Comparison of ENCODE assay signal across 24 cellular contexts in the genomic region with DNA sequence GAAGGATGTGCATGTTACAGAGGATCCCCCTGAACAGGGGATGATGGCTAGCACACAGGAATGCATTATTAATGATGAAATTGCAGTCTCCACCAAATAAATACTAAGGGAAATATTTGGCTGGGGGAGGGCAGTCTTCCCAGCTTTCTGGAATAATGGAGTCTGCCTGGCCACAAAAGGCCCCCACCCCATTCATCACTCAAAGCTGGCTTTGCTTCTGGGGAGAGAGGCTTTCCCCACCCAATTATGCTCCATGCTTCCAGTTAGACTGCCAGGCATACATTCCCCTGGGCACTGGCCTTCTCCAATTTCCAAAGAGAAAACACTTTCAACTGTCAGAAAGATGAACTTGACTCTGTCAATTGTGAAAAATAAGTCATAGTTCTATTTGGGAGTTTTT.
"Had no signal": no experiment of that assay in that cellular context is flagged by ENCODE, and none has a peak within 500 bp of the region (broad histone marks: within the 10 kb centered on the region; RNA-seq: fewer than 3 reads in every experiment).

No MANE protein-coding gene starts in this region.

- H3K4me1 Mint-ChIP-seq: naive B cell had no signal

- H3K4me3 Mint-ChIP-seq: activated naive CD8-positive, alpha-beta T cell; activated T-cell treated with anti-CD3 and anti-CD28 coated beads, Interleukin-2, amount 50 U/mL, for 72 hours; naive B cell; nephron progenitor cell had no signal

- H3K36me3 Mint-ChIP-seq: activated naive CD8-positive, alpha-beta T cell; naive B cell had no signal

- ATAC-seq: activated T-cell treated with anti-CD3 and anti-CD28 coated beads, Interleukin-2, amount 50 U/mL, for 72 hours; body of pancreas; gastroesophageal sphincter; sciatic nerve; upper lobe of right lung had no signal

- H3K9me3 Mint-ChIP-seq: activated T-cell treated with anti-CD3 and anti-CD28 coated beads, Interleukin-2, amount 50 U/mL, for 72 hours had no signal

- H3K27ac Mint-ChIP-seq: activated naive CD8-positive, alpha-beta T cell; activated T-cell treated with anti-CD3 and anti-CD28 coated beads, Interleukin-2, amount 50 U/mL, for 72 hours; naive B cell; nephron progenitor cell had no signal

- DNase-seq: activated CD4-positive, alpha-beta T cell treated with anti-CD3 and anti-CD28 coated beads for 4 hours; activated CD4-positive, alpha-beta T cell treated with anti-CD3 and anti-CD28 coated beads, Interleukin-2, amount 50 U/mL, for 4 hours; activated naive CD4-positive, alpha-beta T cell; activated T-cell treated with anti-CD3 and anti-CD28 coated beads for 4 hours; activated T-cell treated with anti-CD3 and anti-CD28 coated beads, Interleukin-2, amount 50 U/mL, for 72 hours; anterior cingulate cortex; body of pancreas; cerebellar nuclear complex; dorsolateral prefrontal cortex; effector memory CD4-positive, alpha-beta T cell; erythroblast; hippocampal formation; left cardiac atrium; mammary epithelial cell; naive B cell; nephron progenitor cell; small intestine; stimulated activated naive CD4-positive, alpha-beta T cell; T-helper 9 cell; tibial artery; upper lobe of right lung had no signal
